In the genomic region with DNA sequence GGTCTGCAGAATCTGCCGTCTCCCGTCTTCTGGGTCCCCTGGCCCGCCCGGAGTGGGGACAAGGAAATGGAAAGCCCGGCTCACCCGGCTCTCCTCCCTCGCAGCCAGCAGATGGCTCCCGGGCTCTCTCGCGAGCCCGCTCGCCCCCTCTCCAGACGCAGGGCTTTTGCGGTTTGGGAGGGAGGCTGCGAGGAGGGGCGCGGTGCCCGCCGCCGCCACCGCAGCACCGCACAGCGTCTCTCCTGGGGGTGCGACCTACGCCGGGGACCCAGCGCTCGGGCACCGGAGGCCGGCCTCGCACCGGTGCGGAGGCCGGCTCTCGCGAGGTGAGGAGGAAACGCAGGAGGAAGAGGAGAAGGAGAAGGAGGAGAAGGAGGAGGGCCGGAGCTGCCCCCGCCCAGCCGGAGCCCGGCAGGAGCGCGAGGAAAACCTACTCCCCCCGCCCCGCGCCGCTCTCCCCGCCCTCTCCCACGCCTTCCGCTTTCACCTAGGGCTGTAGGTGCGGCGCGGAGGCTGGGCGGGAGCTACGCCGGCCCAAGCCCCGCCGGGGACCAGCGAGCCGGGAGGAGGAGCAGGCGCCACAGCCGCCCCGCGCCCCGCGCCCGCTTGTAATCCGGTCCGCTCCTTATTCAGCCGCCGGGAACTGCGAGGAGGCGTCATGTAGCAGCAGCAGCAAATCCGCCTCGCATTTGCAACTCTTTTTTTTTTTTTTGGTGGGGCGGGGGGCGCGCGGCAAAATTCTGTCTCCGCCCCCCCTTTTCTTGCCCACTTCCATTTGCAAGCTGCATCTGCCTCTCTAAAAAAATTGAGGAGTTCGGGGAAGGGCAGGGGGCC, we compare ENCODE assay signal across 1 cellular context.
TF ChIP-seq lines count a peak whose summit lies in the region.

CARMIL1 (plus strand) TSS at position 461 of the 834 bp plus-strand sequence. CDS start 422 bp downstream, outside the sequence.

TF ChIP-seq in K562, 482 proteins besides CTCF, POLR2A, EP300 and RAD21 (continued from another document and continues in another):
- TF ChIP-seq, protein P1, sequence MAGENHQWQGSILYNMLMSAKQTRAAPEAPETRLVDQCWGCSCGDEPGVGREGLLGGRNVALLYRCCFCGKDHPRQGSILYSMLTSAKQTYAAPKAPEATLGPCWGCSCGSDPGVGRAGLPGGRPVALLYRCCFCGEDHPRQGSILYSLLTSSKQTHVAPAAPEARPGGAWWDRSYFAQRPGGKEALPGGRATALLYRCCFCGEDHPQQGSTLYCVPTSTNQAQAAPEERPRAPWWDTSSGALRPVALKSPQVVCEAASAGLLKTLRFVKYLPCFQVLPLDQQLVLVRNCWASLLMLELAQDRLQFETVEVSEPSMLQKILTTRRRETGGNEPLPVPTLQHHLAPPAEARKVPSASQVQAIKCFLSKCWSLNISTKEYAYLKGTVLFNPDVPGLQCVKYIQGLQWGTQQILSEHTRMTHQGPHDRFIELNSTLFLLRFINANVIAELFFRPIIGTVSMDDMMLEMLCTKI (IDR thresholded peaks at IDR 0.05; ENCODE audit: partially characterized antibody) = no peak
- TF ChIP-seq PCBP2 (IDR thresholded peaks at IDR 0.05; ENCODE audit: low read depth, low read length, poor library complexity, severe bottlenecking) (no peak), ZFP1 (CRISPR knock-in tag; IDR thresholded peaks at IDR 0.05) (no peak), MTA1 (IDR thresholded peaks at IDR 0.05; ENCODE audit: borderline replicate concordance) (no peak), CTCFL (IDR thresholded peaks at IDR 0.05; ENCODE audit: borderline replicate concordance, insufficient read depth, low read depth, low read length, poor library complexity, severe bottlenecking) (peak; percentile 50), NFYB (IDR thresholded peaks at IDR 0.05; ENCODE audit: extremely low read depth, insufficient read length) (no peak), NR2C1 (IDR thresholded peaks at IDR 0.05) (no peak), NR2C1 (tag; IDR thresholded peaks at IDR 0.05) (no peak), TCFL5 (CRISPR knock-in tag; conservative IDR thresholded peaks at IDR 0.05) (no peak), NFXL1 (CRISPR knock-in tag; IDR thresholded peaks at IDR 0.05) (no peak), MTF1 (CRISPR knock-in tag; IDR thresholded peaks at IDR 0.05; ENCODE audit: borderline replicate concordance) (no peak), DEAF1 (CRISPR knock-in tag; IDR thresholded peaks at IDR 0.05) (peak; percentile 56), KLF1 (tag; IDR thresholded peaks at IDR 0.05) (no peak), POLR2AphosphoS5 (IDR thresholded peaks at IDR 0.05; ENCODE audit: control insufficient read depth, insufficient read depth, low read depth, low read length) (no peak), SMAD4 (CRISPR knock-in tag; conservative IDR thresholded peaks at IDR 0.05) (peak; percentile 58; the same call in 1 of the 2 replicates), MIER1 (IDR thresholded peaks at IDR 0.05; ENCODE audit: low read depth) (no peak), CREBBP (IDR thresholded peaks at IDR 0.05; ENCODE audit: low read depth, low read length) (no peak), ZNF41 (CRISPR knock-in tag; conservative IDR thresholded peaks at IDR 0.05) (no peak), SMARCE1 (IDR thresholded peaks at IDR 0.05) (no peak), ARNT (IDR thresholded peaks at IDR 0.05) (no peak), STAT5A (IDR thresholded peaks at IDR 0.05; ENCODE audit: borderline replicate concordance, low read length) (no peak), E2F3 (CRISPR knock-in tag; IDR thresholded peaks at IDR 0.05) (no peak), SNRNP70 (optimal IDR thresholded peaks at IDR 0.05; ENCODE audit: low read depth, low read length) (no peak), HDAC8 (tag; IDR thresholded peaks at IDR 0.05) (no peak), ZNF583 (CRISPR knock-in tag; IDR thresholded peaks at IDR 0.05) (no peak), ZFX (CRISPR knock-in tag; IDR thresholded peaks at IDR 0.05) (no peak), RNF2 (IDR thresholded peaks at IDR 0.05) (0 out of 2 replicates have a peak, but pooled peaks have one; percentile 16), RBFOX2 (IDR thresholded peaks at IDR 0.05; ENCODE audit: low read depth, low read length) (peak; percentile 53), SMAD2 (IDR thresholded peaks at IDR 0.05; ENCODE audit: low read depth, low read length) (no peak), ZFP36 (IDR thresholded peaks at IDR 0.05; ENCODE audit: low read depth, low read length, partially characterized antibody) (no peak), GABPA (tag; conservative IDR thresholded peaks at IDR 0.05; ENCODE audit: low read depth) (peak; percentile 29; the same call in 1 of the 2 replicates), ZNF408 (CRISPR knock-in tag; IDR thresholded peaks at IDR 0.05; ENCODE audit: low read depth) (no peak), SP2 (IDR thresholded peaks at IDR 0.05; ENCODE audit: extremely low read depth, low read depth, low read length, poor library complexity, severe bottlenecking) (no peak), ZNF584 (CRISPR knock-in tag; IDR thresholded peaks at IDR 0.05; ENCODE audit: low read depth) (no peak), NFATC3 (IDR thresholded peaks at IDR 0.05) (no peak), ZNF644 (tag; IDR thresholded peaks at IDR 0.05; ENCODE audit: low read depth) (no peak), KDM1A (IDR thresholded peaks at IDR 0.05) (no peak), MYC (IDR thresholded peaks at IDR 0.05; ENCODE audit: low read depth, low read length) (peak; percentile 26; the same call in 1 of the 2 replicates), MYC (CRISPR knock-in tag; IDR thresholded peaks at IDR 0.05; ENCODE audit: borderline replicate concordance, low read depth) (no peak)
- TF ChIP-seq, protein P2, sequence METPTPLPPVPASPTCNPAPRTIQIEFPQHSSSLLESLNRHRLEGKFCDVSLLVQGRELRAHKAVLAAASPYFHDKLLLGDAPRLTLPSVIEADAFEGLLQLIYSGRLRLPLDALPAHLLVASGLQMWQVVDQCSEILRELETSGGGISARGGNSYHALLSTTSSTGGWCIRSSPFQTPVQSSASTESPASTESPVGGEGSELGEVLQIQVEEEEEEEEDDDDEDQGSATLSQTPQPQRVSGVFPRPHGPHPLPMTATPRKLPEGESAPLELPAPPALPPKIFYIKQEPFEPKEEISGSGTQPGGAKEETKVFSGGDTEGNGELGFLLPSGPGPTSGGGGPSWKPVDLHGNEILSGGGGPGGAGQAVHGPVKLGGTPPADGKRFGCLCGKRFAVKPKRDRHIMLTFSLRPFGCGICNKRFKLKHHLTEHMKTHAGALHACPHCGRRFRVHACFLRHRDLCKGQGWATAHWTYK (CRISPR knock-in tag; IDR thresholded peaks at IDR 0.05) = no peak
- TF ChIP-seq, protein P3, sequence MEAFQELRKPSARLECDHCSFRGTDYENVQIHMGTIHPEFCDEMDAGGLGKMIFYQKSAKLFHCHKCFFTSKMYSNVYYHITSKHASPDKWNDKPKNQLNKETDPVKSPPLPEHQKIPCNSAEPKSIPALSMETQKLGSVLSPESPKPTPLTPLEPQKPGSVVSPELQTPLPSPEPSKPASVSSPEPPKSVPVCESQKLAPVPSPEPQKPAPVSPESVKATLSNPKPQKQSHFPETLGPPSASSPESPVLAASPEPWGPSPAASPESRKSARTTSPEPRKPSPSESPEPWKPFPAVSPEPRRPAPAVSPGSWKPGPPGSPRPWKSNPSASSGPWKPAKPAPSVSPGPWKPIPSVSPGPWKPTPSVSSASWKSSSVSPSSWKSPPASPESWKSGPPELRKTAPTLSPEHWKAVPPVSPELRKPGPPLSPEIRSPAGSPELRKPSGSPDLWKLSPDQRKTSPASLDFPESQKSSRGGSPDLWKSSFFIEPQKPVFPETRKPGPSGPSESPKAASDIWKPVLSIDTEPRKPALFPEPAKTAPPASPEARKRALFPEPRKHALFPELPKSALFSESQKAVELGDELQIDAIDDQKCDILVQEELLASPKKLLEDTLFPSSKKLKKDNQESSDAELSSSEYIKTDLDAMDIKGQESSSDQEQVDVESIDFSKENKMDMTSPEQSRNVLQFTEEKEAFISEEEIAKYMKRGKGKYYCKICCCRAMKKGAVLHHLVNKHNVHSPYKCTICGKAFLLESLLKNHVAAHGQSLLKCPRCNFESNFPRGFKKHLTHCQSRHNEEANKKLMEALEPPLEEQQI (IDR thresholded peaks at IDR 0.05) = no peak
- TF ChIP-seq, protein P4, sequence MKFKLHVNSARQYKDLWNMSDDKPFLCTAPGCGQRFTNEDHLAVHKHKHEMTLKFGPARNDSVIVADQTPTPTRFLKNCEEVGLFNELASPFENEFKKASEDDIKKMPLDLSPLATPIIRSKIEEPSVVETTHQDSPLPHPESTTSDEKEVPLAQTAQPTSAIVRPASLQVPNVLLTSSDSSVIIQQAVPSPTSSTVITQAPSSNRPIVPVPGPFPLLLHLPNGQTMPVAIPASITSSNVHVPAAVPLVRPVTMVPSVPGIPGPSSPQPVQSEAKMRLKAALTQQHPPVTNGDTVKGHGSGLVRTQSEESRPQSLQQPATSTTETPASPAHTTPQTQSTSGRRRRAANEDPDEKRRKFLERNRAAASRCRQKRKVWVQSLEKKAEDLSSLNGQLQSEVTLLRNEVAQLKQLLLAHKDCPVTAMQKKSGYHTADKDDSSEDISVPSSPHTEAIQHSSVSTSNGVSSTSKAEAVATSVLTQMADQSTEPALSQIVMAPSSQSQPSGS (CRISPR knock-in tag; IDR thresholded peaks at IDR 0.05) = no peak
- TF ChIP-seq, protein P5, sequence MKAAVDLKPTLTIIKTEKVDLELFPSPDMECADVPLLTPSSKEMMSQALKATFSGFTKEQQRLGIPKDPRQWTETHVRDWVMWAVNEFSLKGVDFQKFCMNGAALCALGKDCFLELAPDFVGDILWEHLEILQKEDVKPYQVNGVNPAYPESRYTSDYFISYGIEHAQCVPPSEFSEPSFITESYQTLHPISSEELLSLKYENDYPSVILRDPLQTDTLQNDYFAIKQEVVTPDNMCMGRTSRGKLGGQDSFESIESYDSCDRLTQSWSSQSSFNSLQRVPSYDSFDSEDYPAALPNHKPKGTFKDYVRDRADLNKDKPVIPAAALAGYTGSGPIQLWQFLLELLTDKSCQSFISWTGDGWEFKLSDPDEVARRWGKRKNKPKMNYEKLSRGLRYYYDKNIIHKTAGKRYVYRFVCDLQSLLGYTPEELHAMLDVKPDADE (conservative IDR thresholded peaks at IDR 0.05; ENCODE audit: control insufficient read depth, low read depth, low read length) = 0 out of 2 replicates have a peak, but pooled peaks have one; percentile 17
- TF ChIP-seq, protein P6, sequence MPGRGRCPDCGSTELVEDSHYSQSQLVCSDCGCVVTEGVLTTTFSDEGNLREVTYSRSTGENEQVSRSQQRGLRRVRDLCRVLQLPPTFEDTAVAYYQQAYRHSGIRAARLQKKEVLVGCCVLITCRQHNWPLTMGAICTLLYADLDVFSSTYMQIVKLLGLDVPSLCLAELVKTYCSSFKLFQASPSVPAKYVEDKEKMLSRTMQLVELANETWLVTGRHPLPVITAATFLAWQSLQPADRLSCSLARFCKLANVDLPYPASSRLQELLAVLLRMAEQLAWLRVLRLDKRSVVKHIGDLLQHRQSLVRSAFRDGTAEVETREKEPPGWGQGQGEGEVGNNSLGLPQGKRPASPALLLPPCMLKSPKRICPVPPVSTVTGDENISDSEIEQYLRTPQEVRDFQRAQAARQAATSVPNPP (IDR thresholded peaks at IDR 0.05; ENCODE audit: borderline replicate concordance, insufficient read depth, insufficient read length) = no peak
- TF ChIP-seq, protein P7, sequence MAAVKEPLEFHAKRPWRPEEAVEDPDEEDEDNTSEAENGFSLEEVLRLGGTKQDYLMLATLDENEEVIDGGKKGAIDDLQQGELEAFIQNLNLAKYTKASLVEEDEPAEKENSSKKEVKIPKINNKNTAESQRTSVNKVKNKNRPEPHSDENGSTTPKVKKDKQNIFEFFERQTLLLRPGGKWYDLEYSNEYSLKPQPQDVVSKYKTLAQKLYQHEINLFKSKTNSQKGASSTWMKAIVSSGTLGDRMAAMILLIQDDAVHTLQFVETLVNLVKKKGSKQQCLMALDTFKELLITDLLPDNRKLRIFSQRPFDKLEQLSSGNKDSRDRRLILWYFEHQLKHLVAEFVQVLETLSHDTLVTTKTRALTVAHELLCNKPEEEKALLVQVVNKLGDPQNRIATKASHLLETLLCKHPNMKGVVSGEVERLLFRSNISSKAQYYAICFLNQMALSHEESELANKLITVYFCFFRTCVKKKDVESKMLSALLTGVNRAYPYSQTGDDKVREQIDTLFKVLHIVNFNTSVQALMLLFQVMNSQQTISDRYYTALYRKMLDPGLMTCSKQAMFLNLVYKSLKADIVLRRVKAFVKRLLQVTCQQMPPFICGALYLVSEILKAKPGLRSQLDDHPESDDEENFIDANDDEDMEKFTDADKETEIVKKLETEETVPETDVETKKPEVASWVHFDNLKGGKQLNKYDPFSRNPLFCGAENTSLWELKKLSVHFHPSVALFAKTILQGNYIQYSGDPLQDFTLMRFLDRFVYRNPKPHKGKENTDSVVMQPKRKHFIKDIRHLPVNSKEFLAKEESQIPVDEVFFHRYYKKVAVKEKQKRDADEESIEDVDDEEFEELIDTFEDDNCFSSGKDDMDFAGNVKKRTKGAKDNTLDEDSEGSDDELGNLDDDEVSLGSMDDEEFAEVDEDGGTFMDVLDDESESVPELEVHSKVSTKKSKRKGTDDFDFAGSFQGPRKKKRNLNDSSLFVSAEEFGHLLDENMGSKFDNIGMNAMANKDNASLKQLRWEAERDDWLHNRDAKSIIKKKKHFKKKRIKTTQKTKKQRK (IDR thresholded peaks at IDR 0.05; ENCODE audit: borderline replicate concordance, low read depth, low read length) = no peak
